In genomic region chr5:149141957-149142851, GRCh38 we compare ENCODE assay signal across 8 cellular contexts. TPM values are rescaled to one million over a fixed set of nuclear protein-coding genes. Genes with fewer than 3 reads are reported as not detected.
DNase-seq lines count a peak whose midpoint lies in the region; ATAC-seq, FAIRE-seq and TF ChIP-seq lines count a peak whose summit lies in the region.

No MANE protein-coding gene starts in this region.

- no peak for TF ChIP-seq CTCF in endothelial cell (IDR thresholded peaks at IDR 0.05; ENCODE audit: unreplicated experiment)

- H3K9me3 ChIP-seq in T-helper 17 cell (ENCODE audit: control insufficient read depth, low read length, poor library complexity, severe bottlenecking), result no peaks in the 10 kb centered on the region

- DNase-seq in NCI-H2196 (lab: John Stamatoyannopoulos, UW; ENCODE audit: unreplicated experiment), result peak; percentile 9
- DNase-seq in NCI-H2196 treated with DMSO at 0.1 percent for 48 hours (lab: John Stamatoyannopoulos, UW; ENCODE audit: unreplicated experiment), result no peak
- DNase-seq in T-helper 17 cell, result no peak
- DNase-seq in frontal cortex (ENCODE audit: low spot score in 2 of 2), result peak; percentile 36 to 48
- DNase-seq in nucleus accumbens (lab: John Stamatoyannopoulos, UW), result peak in 40 of 56 donors; percentile 12 to 73 (median 44)
- no peak for DNase-seq in endothelial cell (ENCODE audit: low spot score)
- DNase-seq in NCI-H146 (lab: John Stamatoyannopoulos, UW), result no peak

- peaks cover 4% of the 10 kb centered on the region for H3K4me1 Mint-ChIP-seq in T-helper 17 cell
- H3K4me1 Mint-ChIP-seq in endothelial cell (ENCODE audit: unreplicated experiment), result peaks cover 12% of the 10 kb centered on the region

- ATAC-seq in T-helper 17 cell (no peak), HG03280 (IDR thresholded peaks at IDR 0.05; ENCODE audit: unreplicated experiment) (no peak)

- H3K27me3 Mint-ChIP-seq in T-helper 17 cell (peaks cover 45% of the 10 kb centered on the region), endothelial cell (ENCODE audit: unreplicated experiment) (peaks cover 6% of the 10 kb centered on the region)

- H3K4me3 Mint-ChIP-seq in T-helper 17 cell (peak overlapping the region; percentile 67), endothelial cell (ENCODE audit: unreplicated experiment) (no peak overlapping the region)

- H3K36me3 Mint-ChIP-seq in T-helper 17 cell (ENCODE audit: low read depth) (peaks cover 3% of the 10 kb centered on the region), endothelial cell (ENCODE audit: low read depth, unreplicated experiment) (no peaks in the 10 kb centered on the region)

- H3K27ac Mint-ChIP-seq in T-helper 17 cell (no peak overlapping the region), endothelial cell (ENCODE audit: unreplicated experiment) (no peak overlapping the region)

- H3K9me3 Mint-ChIP-seq in endothelial cell (ENCODE audit: unreplicated experiment), result no peaks in the 10 kb centered on the region

- FAIRE-seq in frontal cortex (lab: Jason Lieb, UNC), result no peak

RNA-seq across cellular contexts. Expression of gene ABLIM3, which starts 0.9 kb away (rescaled TPM):
- 10 to 100 TPM in 1 of 2 donors, under 1 TPM in 1; 0.55 to 18.5 TPM for total RNA-seq in T-helper 17 cell
- 10.6 TPM for total RNA-seq in frontal cortex
- total RNA-seq in endothelial cell (ENCODE audit: unreplicated experiment), result 3.6 TPM

Comparison
In these comparisons a context has a peak if more than half of its experiments do, and no peak if none do; other contexts are left out.
1. DNase-seq: peak in NCI-H2196 (single experiment), frontal cortex (2 of 2) and nucleus accumbens (40 of 56); none in NCI-H2196 treated with DMSO at 0.1 percent for 48 hours (single experiment), T-helper 17 cell (0 of 3), endothelial cell (single experiment) and NCI-H146 (single experiment).